16 cellular contexts compared by ENCODE assay signal in the genomic region with DNA sequence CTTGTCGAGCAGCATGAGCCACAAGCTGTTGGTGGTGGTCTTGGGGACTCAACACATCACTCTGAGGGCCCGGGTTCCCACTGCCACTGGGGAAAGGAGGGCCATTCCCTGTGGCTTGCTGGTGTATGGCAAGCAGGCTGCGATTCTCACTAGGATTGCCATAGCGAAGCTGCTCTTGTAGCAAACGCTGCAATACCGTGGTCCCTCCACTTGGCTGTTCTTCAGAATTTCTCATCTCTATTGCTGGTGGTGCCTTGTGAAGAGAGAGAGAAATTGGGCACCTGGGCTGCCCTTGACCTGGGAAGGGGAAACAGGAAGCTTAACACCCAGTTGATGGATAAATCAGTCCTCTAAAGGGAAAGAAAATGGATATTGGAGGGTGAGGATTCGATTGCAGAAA. TPM values are rescaled to one million over a fixed set of nuclear protein-coding genes. Genes with fewer than 3 reads are reported as not detected.
DNase-seq lines count a peak whose midpoint lies in the region; ATAC-seq and TF ChIP-seq lines count a peak whose summit lies in the region.
"Had no signal": no experiment of that assay in that cellular context is flagged by ENCODE, and none has a peak within 500 bp of the region (broad histone marks: within the 10 kb centered on the region; RNA-seq: fewer than 3 reads in every experiment).

No MANE protein-coding gene starts in this region.

- CTCF ChIA-PET in WTC11 (lab: Charles Lee) = interaction anchor here (0.8 kb wide), 1 partner anchor 9 kb away, joined by 5 read pairs; no protein-coding TSS in a partner anchor

- H3K27me3 Mint-ChIP-seq in GM23338 (ENCODE audit: insufficient read depth, low read depth, poor library complexity) (no peaks in the 10 kb centered on the region), WTC11 (ENCODE audit: low read depth) (no peaks in the 10 kb centered on the region), HFFc6 (ENCODE audit: insufficient read depth) (no peaks in the 10 kb centered on the region)
- H3K27me3 Mint-ChIP-seq: CD4-positive, CD25-positive, alpha-beta regulatory T cell had no signal

- H3K4me1 Mint-ChIP-seq in GM23338 (peaks cover 11% of the 10 kb centered on the region; the same call in 2 of the 3 replicates), WTC11 (peaks cover 12% of the 10 kb centered on the region), HFFc6 (ENCODE audit: low read depth) (no peaks in the 10 kb centered on the region)
- H3K4me1 Mint-ChIP-seq: CD4-positive, CD25-positive, alpha-beta regulatory T cell had no signal

- H3K4me3 ChIP-seq in GM12864 (ENCODE audit: low read depth, low read length) = no peak overlapping the region
- no peak overlapping the region for H3K4me3 ChIP-seq in GM23338
- no peak overlapping the region for H3K4me3 ChIP-seq in upper lobe of left lung
- H3K4me3 ChIP-seq: BLaER1 treated with 17β-estradiol and CSF1 and Interleukin-3, amounts not matched to agents 10 nM and 100 nM; GM23248; K562 had no signal

- no peaks in the 10 kb centered on the region for H3K79me2 ChIP-seq in GM23338 (replicated peaks; ENCODE audit: insufficient read depth)

- H3K4me1 ChIP-seq in GM23338 (ENCODE audit: insufficient read depth) (no peaks in the 10 kb centered on the region), upper lobe of left lung (peaks cover 0 to 10% (median 2%) of the 10 kb centered on the region in 4 donors)

- H3K4me3 Mint-ChIP-seq in GM23338 (no peak overlapping the region), WTC11 (no peak overlapping the region), HFFc6 (no peak overlapping the region)
- H3K4me3 Mint-ChIP-seq: CD4-positive, CD25-positive, alpha-beta regulatory T cell had no signal

- no peak for DNase-seq in GM12864 (ENCODE audit: low read depth)
- peak; percentile 47 for DNase-seq in GM23338 (ENCODE audit: low spot score)
- DNase-seq in WTC11 (ENCODE audit: low spot score) = peak; percentile 14
- DNase-seq in iPS-NIHi7 (ENCODE audit: extremely low spot score) = peak; percentile 54
- DNase-seq in GF-D8 (lab: John Stamatoyannopoulos, UW) = no peak
- DNase-seq in HFFc6 = no peak
- no peak for DNase-seq in upper lobe of left lung
- DNase-seq: ACHN; CD4-positive, CD25-positive, alpha-beta regulatory T cell; DMS79; GM23248; HCEC 1CT had no signal

- H4K20me1 ChIP-seq in GM23338 (replicated peaks; ENCODE audit: insufficient read depth) = no peaks in the 10 kb centered on the region

- TF ChIP-seq CTCF in GM12864 (IDR thresholded peaks at IDR 0.05; ENCODE audit: low read depth, low read length, missing control alignments) = peak; percentile 6
- no peak; a peak in 1 of 4 replicates for TF ChIP-seq CTCF in GM23338 (conservative IDR thresholded peaks at IDR 0.05; ENCODE audit: low read depth in 2 of 2)
- TF ChIP-seq CTCF in WTC11 (IDR thresholded peaks at IDR 0.05) = no peak
- no peak for TF ChIP-seq CTCF in HFFc6 (IDR thresholded peaks at IDR 0.05)
- TF ChIP-seq CTCF in upper lobe of left lung (IDR thresholded peaks at IDR 0.05) = no peak

- WGBS in upper lobe of left lung, 2 donors = 35 to 92% methylated on average over 3 to 6 of the region's 7 CpGs

- H3K27me3 ChIP-seq in GM23338 (ENCODE audit: insufficient read depth) (no peaks in the 10 kb centered on the region), upper lobe of left lung (no peaks in the 10 kb centered on the region)

- TF ChIP-seq EP300 in upper lobe of left lung (IDR thresholded peaks at IDR 0.05) = no peak

- H3K4me2 ChIP-seq in GM23338 = no peak overlapping the region
- H3K4me2 ChIP-seq: BLaER1 treated with 17β-estradiol and CSF1 and Interleukin-3, amounts not matched to agents 10 nM and 100 nM had no signal

- H3K9me2 ChIP-seq in GM23338 (ENCODE audit: insufficient read depth) = no peaks in the 10 kb centered on the region

- no peak overlapping the region for H2AFZ ChIP-seq in GM23338
- H2AFZ ChIP-seq: GM23248 had no signal

- H3K9me3 ChIP-seq in upper lobe of left lung = no peaks in the 10 kb centered on the region

- H3K27ac ChIP-seq in GM23338 (ENCODE audit: low read depth) (no peak overlapping the region), upper lobe of left lung (no peak overlapping the region)
- H3K27ac ChIP-seq: BLaER1 treated with 17β-estradiol and CSF1 and Interleukin-3, amounts not matched to agents 10 nM and 100 nM; GM23248 had no signal

- TF ChIP-seq POLR2A in upper lobe of left lung (IDR thresholded peaks at IDR 0.05) = no peak

- no peaks in the 10 kb centered on the region for H3F3A ChIP-seq in GM23338 (replicated peaks; ENCODE audit: low read depth)

- POLR2A ChIA-PET in WTC11 (lab: Charles Lee) = no interaction called here

- H3K27ac Mint-ChIP-seq in GM23338 (no peak overlapping the region), WTC11 (no peak overlapping the region), HFFc6 (no peak overlapping the region)
- H3K27ac Mint-ChIP-seq: CD4-positive, CD25-positive, alpha-beta regulatory T cell had no signal

- H3K36me3 Mint-ChIP-seq in GM23338 (ENCODE audit: low read depth) (no peaks in the 10 kb centered on the region), WTC11 (no peaks in the 10 kb centered on the region), HFFc6 (ENCODE audit: low read depth) (no peaks in the 10 kb centered on the region)
- H3K36me3 Mint-ChIP-seq: CD4-positive, CD25-positive, alpha-beta regulatory T cell had no signal

- no peaks in the 10 kb centered on the region for H3K9me3 Mint-ChIP-seq in GM23338
- H3K9me3 Mint-ChIP-seq in WTC11 = no peaks in the 10 kb centered on the region
- no peaks in the 10 kb centered on the region for H3K9me3 Mint-ChIP-seq in HFFc6
- H3K9me3 Mint-ChIP-seq: CD4-positive, CD25-positive, alpha-beta regulatory T cell had no signal

- H3K36me3 ChIP-seq in GM23338 (ENCODE audit: insufficient read depth) (no peaks in the 10 kb centered on the region), upper lobe of left lung (no peaks in the 10 kb centered on the region)

- ATAC-seq in GM23338 (peak; percentile 61), WTC11 (peak; percentile 75), upper lobe of left lung (ENCODE audit: low FRiP score in 2 of 2) (no peak), HG02870 (IDR thresholded peaks at IDR 0.05; ENCODE audit: unreplicated experiment) (no peak)
- ATAC-seq: K562 had no signal

TF ChIP-seq in GM23338, 12 proteins besides CTCF, POLR2A, EP300 and RAD21 (continues in another document):
- TF ChIP-seq JUNB (IDR thresholded peaks at IDR 0.05; ENCODE audit: unreplicated experiment) (no peak), NANOG (IDR thresholded peaks at IDR 0.05; ENCODE audit: borderline replicate concordance) (no peak), EZH2phosphoT487 (IDR thresholded peaks at IDR 0.05; ENCODE audit: unreplicated experiment) (no peak), STAT1 (IDR thresholded peaks at IDR 0.05; ENCODE audit: unreplicated experiment) (no peak), CREB1 (CRISPR knock-in tag; IDR thresholded peaks at IDR 0.05; ENCODE audit: low read depth) (no peak), EZH2 (IDR thresholded peaks at IDR 0.05; ENCODE audit: low read depth, unreplicated experiment) (no peak)
- TF ChIP-seq, protein P1, sequence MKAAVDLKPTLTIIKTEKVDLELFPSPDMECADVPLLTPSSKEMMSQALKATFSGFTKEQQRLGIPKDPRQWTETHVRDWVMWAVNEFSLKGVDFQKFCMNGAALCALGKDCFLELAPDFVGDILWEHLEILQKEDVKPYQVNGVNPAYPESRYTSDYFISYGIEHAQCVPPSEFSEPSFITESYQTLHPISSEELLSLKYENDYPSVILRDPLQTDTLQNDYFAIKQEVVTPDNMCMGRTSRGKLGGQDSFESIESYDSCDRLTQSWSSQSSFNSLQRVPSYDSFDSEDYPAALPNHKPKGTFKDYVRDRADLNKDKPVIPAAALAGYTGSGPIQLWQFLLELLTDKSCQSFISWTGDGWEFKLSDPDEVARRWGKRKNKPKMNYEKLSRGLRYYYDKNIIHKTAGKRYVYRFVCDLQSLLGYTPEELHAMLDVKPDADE (IDR thresholded peaks at IDR 0.05) = no peak

TF ChIP-seq in WTC11, 78 proteins besides CTCF, POLR2A, EP300 and RAD21 (continues in another document):
- TF ChIP-seq, protein P2, sequence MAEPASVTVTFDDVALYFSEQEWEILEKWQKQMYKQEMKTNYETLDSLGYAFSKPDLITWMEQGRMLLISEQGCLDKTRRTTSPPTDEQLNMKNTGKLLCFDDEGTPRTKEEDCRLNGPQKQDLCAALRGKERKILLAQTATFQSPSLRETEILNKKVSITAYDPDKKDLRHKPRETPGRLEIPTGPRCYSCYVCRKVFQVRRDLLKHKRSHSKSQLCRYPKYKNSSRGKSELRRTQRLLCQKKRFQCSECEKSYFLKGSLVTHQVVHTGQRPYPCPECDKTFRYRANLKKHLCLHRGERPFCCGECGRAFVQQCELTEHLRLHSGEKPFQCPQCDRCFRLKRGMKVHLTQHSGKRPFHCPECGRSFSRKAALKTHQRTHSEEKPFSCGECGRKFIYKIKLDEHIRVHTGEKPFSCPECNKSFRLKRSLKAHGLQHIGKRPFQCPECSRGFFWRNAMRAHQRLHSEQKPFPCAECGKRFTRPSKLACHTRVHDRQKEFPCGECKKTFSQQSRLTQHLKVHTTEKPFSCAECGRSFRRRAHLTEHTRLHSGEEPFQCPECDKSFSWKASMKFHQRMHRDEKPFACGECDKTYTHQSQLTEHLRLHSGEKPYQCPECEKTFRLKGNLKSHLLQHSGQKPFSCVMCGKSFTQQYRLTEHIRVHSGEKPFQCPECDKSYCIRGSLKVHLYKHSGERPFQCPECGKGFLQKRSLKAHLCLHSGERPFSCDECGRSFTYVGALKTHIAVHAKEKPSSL (CRISPR knock-in tag; conservative IDR thresholded peaks at IDR 0.05) = no peak
- TF ChIP-seq FOXK1 (CRISPR knock-in tag; IDR thresholded peaks at IDR 0.05) = no peak
- TF ChIP-seq, protein P3, sequence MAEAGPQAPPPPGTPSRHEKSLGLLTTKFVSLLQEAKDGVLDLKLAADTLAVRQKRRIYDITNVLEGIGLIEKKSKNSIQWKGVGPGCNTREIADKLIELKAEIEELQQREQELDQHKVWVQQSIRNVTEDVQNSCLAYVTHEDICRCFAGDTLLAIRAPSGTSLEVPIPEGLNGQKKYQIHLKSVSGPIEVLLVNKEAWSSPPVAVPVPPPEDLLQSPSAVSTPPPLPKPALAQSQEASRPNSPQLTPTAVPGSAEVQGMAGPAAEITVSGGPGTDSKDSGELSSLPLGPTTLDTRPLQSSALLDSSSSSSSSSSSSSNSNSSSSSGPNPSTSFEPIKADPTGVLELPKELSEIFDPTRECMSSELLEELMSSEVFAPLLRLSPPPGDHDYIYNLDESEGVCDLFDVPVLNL (CRISPR knock-in tag; IDR thresholded peaks at IDR 0.05; ENCODE audit: borderline replicate concordance, low read depth) = no peak
- TF ChIP-seq PRRX2 (CRISPR knock-in tag; IDR thresholded peaks at IDR 0.05) = no peak
- no peak for TF ChIP-seq OVOL2 (CRISPR knock-in tag; IDR thresholded peaks at IDR 0.05; ENCODE audit: borderline replicate concordance)
- no peak for TF ChIP-seq CBFB (CRISPR knock-in tag; IDR thresholded peaks at IDR 0.05; ENCODE audit: low read depth)
- no peak for TF ChIP-seq GTF2I (CRISPR knock-in tag; conservative IDR thresholded peaks at IDR 0.05)

RNA-seq across cellular contexts. Expression of gene AMOT, which starts 17.7 kb away (rescaled TPM):
- 3.6 and 5.4 TPM in 2 replicates for total RNA-seq in GM23338 (2014; rRNA removed; shearing (Covaris generic))
- polyA plus RNA-seq in GM23338 (2016; fragmentation: Nextera tagmentation; extraction: Ambion mirVana) = 2.0 and 2.1 TPM in 2 replicates
- 7.2 to 8.1 TPM (median 8.0 TPM) in 3 replicates for total RNA-seq in WTC11 (2021)
- total RNA-seq in HFFc6 (2021; fragmentation: NEBNext Ultra II Directional; extraction: Animal tissue kit (Norgen Biotek cat#: 25700)) = under 1 TPM; 0.02 to 0.50 (median 0.09) TPM
- total RNA-seq in upper lobe of left lung = 10 to 100 TPM in 2 of 6 donors, 1 to 10 TPM in 4; 4.2 to 18.9 (median 8.0) TPM
- total RNA-seq: G401 had no signal
- polyA plus RNA-seq: K562 had no signal

Comparison
In these comparisons a context has a peak if more than half of its experiments do, and no peak if none do; other contexts are left out.
1. DNase-seq: peak in GM23338 (single experiment), WTC11 (single experiment) and iPS-NIHi7 (single experiment); none in GM12864 (single experiment), GF-D8 (single experiment), HFFc6 (single experiment) and upper lobe of left lung (0 of 2).
2. ATAC-seq: peak in GM23338 (single experiment) and WTC11 (single experiment); none in upper lobe of left lung (0 of 2) and HG02870 (single experiment).